ENCODE assay signal across 12 cellular contexts in genomic region chr12:113858828-113859386, GRCh38.
"Had no signal": no experiment of that assay in that cellular context is flagged by ENCODE, and none has a peak within 500 bp of the region (broad histone marks: within the 10 kb centered on the region; RNA-seq: fewer than 3 reads in every experiment).

No MANE protein-coding gene starts in this region.

- H3K27me3 ChIP-seq: ascending aorta, right atrium auricular region, thyroid gland, uterus had no signal

- H3K4me3 Mint-ChIP-seq: activated naive CD8-positive, alpha-beta T cell treated with anti-CD3 and anti-CD28 coated beads, Interleukin-2, amount 50 U/mL, for 24 hours; activated T-helper 1 cell treated with anti-CD3 and anti-CD28 coated beads, Interleukin-12 subunit alpha, Interleukin-12 subunit beta, Interleukin-2, Interleukin-4 antibody, amounts not matched to agents 30 ng/mL and 10 ng/mL and 1 ng/mL, durations not matched to agents 14 hours and 24 hours and 36 hours had no signal

- H3K36me3 ChIP-seq: uterus, WERI-Rb-1 had no signal

- H3K9me3 ChIP-seq: ascending aorta, right atrium auricular region, thyroid gland, uterus had no signal

- H3K4me1 ChIP-seq: ascending aorta, thyroid gland, uterus had no signal

- H3K27ac ChIP-seq: ascending aorta, right atrium auricular region, skin epidermis, thyroid gland, uterus, WERI-Rb-1 had no signal

- DNase-seq: activated CD4-positive, alpha-beta T cell treated with anti-CD3 and anti-CD28 coated beads for 4 hours; activated naive CD4-positive, alpha-beta T cell; activated naive CD8-positive, alpha-beta T cell treated with anti-CD3 and anti-CD28 coated beads, Interleukin-2, amount 50 U/mL, for 24 hours; hippocampal formation; T1000; thyroid gland; uterus; WERI-Rb-1 had no signal

- H3K4me3 ChIP-seq: ascending aorta, right atrium auricular region, skin epidermis, thyroid gland, uterus had no signal

- H3K9me3 Mint-ChIP-seq: activated naive CD8-positive, alpha-beta T cell treated with anti-CD3 and anti-CD28 coated beads, Interleukin-2, amount 50 U/mL, for 24 hours; activated T-helper 1 cell treated with anti-CD3 and anti-CD28 coated beads, Interleukin-12 subunit alpha, Interleukin-12 subunit beta, Interleukin-2, Interleukin-4 antibody, amounts not matched to agents 30 ng/mL and 10 ng/mL and 1 ng/mL, durations not matched to agents 14 hours and 24 hours and 36 hours had no signal

- H3K27me3 Mint-ChIP-seq: activated naive CD8-positive, alpha-beta T cell treated with anti-CD3 and anti-CD28 coated beads, Interleukin-2, amount 50 U/mL, for 24 hours had no signal

- ATAC-seq: activated naive CD8-positive, alpha-beta T cell treated with anti-CD3 and anti-CD28 coated beads, Interleukin-2, amount 50 U/mL, for 24 hours had no signal

- H3K27ac Mint-ChIP-seq: activated naive CD8-positive, alpha-beta T cell treated with anti-CD3 and anti-CD28 coated beads, Interleukin-2, amount 50 U/mL, for 24 hours; activated T-helper 1 cell treated with anti-CD3 and anti-CD28 coated beads, Interleukin-12 subunit alpha, Interleukin-12 subunit beta, Interleukin-2, Interleukin-4 antibody, amounts not matched to agents 30 ng/mL and 10 ng/mL and 1 ng/mL, durations not matched to agents 14 hours and 24 hours and 36 hours had no signal
